8 cellular contexts compared by ENCODE assay signal in genomic region chr1:98323906-98324358, GRCh38.
DNase-seq lines count a peak whose midpoint lies in the region; ATAC-seq and TF ChIP-seq lines count a peak whose summit lies in the region.

No MANE protein-coding gene starts in this region.

- no peak overlapping the region for H3K4me2 ChIP-seq in Karpas-422 (ENCODE audit: low read depth, low read length, poor library complexity, severe bottlenecking)

- peak overlapping the region; percentile 17 to 62 for H3K4me3 Mint-ChIP-seq in effector memory CD8-positive, alpha-beta T cell
- H3K4me3 Mint-ChIP-seq in nephron progenitor cell, result no peak overlapping the region

- no peaks in the 10 kb centered on the region for H3K9me3 Mint-ChIP-seq in effector memory CD8-positive, alpha-beta T cell
- no peaks in the 10 kb centered on the region for H3K9me3 Mint-ChIP-seq in nephron progenitor cell

- no peaks in the 10 kb centered on the region for H3K9me3 ChIP-seq in NT2/D1 (ENCODE audit: insufficient read depth, low read length)
- H3K9me3 ChIP-seq in Karpas-422 (ENCODE audit: low read length), result no peaks in the 10 kb centered on the region

- H3K4me1 ChIP-seq in NT2/D1 (ENCODE audit: insufficient read depth, insufficient read length) (no peaks in the 10 kb centered on the region), Karpas-422 (ENCODE audit: low read length) (no peaks in the 10 kb centered on the region)

- no peak overlapping the region for H3K9ac ChIP-seq in NT2/D1 (ENCODE audit: insufficient read length, low read depth)
- H3K9ac ChIP-seq in Karpas-422 (ENCODE audit: low read length), result no peak overlapping the region

- no peak overlapping the region for H3K27ac ChIP-seq in Karpas-422 (ENCODE audit: low read length)

- peak; percentile 99 for DNase-seq in EL
- DNase-seq in NT2/D1 (ENCODE audit: low read depth, low spot score), result peak; percentile 28
- DNase-seq in effector memory CD8-positive, alpha-beta T cell, result peak; percentile 24 to 40 (median 26)
- peak; percentile 97 for DNase-seq in non-pigmented ciliary epithelial cell (ENCODE audit: low read depth)
- no peak for DNase-seq in NCI-H69 (lab: John Stamatoyannopoulos, UW)
- no peak for DNase-seq in OCI-M2 (lab: John Stamatoyannopoulos, UW; ENCODE audit: unreplicated experiment)
- no peak for DNase-seq in Karpas-422
- DNase-seq in nephron progenitor cell, result no peak

- H3K27me3 ChIP-seq in NT2/D1 (ENCODE audit: insufficient read depth, insufficient read length) (no peaks in the 10 kb centered on the region), Karpas-422 (ENCODE audit: low read length) (no peaks in the 10 kb centered on the region)

- H3K36me3 Mint-ChIP-seq in effector memory CD8-positive, alpha-beta T cell (ENCODE audit: insufficient read depth), result no peaks in the 10 kb centered on the region
- no peaks in the 10 kb centered on the region for H3K36me3 Mint-ChIP-seq in nephron progenitor cell (ENCODE audit: low read depth)

- no peaks in the 10 kb centered on the region for H4K20me1 ChIP-seq in Karpas-422 (ENCODE audit: insufficient read depth, low read depth, low read length)

- TF ChIP-seq CTCF in nephron progenitor cell (IDR thresholded peaks at IDR 0.05), result no peak

- peak overlapping the region in 1 of 2 donors; percentile 89 for H3K27ac Mint-ChIP-seq in effector memory CD8-positive, alpha-beta T cell
- H3K27ac Mint-ChIP-seq in nephron progenitor cell, result no peak overlapping the region

- H3K9me2 ChIP-seq in Karpas-422 (replicated peaks; ENCODE audit: insufficient read depth, low read length), result no peaks in the 10 kb centered on the region

- no peak overlapping the region for H2AFZ ChIP-seq in Karpas-422 (ENCODE audit: low read length)

- ATAC-seq in effector memory CD8-positive, alpha-beta T cell (replicated peaks), result peak; percentile 97

- H3K36me3 ChIP-seq in NT2/D1 (ENCODE audit: insufficient read depth, insufficient read length, low read length), result no peaks in the 10 kb centered on the region
- no peaks in the 10 kb centered on the region for H3K36me3 ChIP-seq in Karpas-422 (ENCODE audit: insufficient read depth, low read length)

- H3K4me3 ChIP-seq in NT2/D1 (ENCODE audit: insufficient read length, low read depth), result no peak overlapping the region
- no peak overlapping the region for H3K4me3 ChIP-seq in Karpas-422 (ENCODE audit: low read length)

- no peaks in the 10 kb centered on the region for H3K27me3 Mint-ChIP-seq in effector memory CD8-positive, alpha-beta T cell
- H3K27me3 Mint-ChIP-seq in nephron progenitor cell (ENCODE audit: low read depth, poor library complexity), result peaks cover 3% of the 10 kb centered on the region

- no peaks in the 10 kb centered on the region for H3K79me2 ChIP-seq in Karpas-422 (ENCODE audit: low read length)

- peaks cover 27 to 40% of the 10 kb centered on the region in 2 donors for H3K4me1 Mint-ChIP-seq in effector memory CD8-positive, alpha-beta T cell (ENCODE audit: low read depth in 2 of 2)
- H3K4me1 Mint-ChIP-seq in nephron progenitor cell, result peaks cover 6% of the 10 kb centered on the region

Comparison
In these comparisons a context has a peak if more than half of its experiments do, and no peak if none do; other contexts are left out.
1. DNase-seq: peak in EL (single experiment), NT2/D1 (single experiment), effector memory CD8-positive, alpha-beta T cell (3 of 3) and non-pigmented ciliary epithelial cell (single experiment); none in NCI-H69 (single experiment), OCI-M2 (single experiment), Karpas-422 (single experiment) and nephron progenitor cell (single experiment).